8 cellular contexts compared by ENCODE assay signal in the genomic region with DNA sequence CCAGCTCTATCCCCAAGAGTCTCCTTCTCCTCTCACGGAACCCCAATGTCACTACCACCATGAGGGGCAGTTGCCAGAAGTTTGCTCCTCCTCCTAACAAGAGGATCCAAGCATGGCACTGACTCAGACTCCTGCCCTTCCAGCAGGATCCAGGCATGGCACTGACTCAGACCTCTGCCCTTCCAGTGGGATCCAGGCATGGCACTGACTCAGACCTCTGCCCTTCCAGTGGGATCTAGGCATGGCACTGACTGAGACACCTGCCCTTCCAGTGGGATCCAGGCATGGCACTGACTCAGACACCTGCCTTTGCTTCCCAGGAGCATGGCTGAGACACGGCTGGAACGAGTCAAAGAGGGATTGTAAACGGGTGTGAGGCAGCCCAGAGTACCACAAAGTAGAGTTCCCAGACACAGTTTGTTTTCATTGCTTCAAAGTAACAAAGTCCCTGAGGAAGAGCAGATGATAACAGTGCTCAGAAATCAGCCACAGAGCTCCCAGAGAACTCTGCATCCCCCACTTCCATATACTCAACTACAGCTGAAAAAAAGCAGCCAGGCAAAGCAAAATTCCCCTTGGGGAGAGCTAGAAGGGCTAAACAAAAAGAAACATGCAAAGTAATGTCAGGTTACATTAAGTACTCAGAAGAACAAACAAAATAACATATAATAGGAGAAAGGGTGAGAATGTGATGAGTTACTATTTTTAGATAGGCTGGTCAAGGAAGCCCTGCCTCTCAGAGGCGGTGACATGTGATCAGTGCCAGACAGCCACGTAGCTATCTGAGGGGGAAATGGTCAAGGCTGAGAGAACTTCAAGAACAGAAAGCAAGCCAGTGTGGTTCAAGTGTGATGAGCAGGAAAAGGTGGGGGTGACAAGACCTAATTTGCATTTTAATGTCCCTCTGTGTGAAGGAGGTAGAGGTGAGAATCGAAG. TPM values are rescaled to one million over a fixed set of nuclear protein-coding genes. Genes with fewer than 3 reads are reported as not detected.
A peak's percentile ranks its signal among the peaks of the same experiment; 100 is the strongest.
DNase-seq lines count a peak whose midpoint lies in the region; ATAC-seq and TF ChIP-seq lines count a peak whose summit lies in the region.

No MANE protein-coding gene starts in this region.

- H3K4me3 ChIP-seq in DND-41 (ENCODE audit: low read depth in 1 of 2, low read length in 2 of 2), result peak overlapping the region in 1 of 2 experiments; percentile 77; a peak in 2 of 4 replicates
- H3K4me3 ChIP-seq in epithelial cell of proximal tubule (ENCODE audit: low read depth, low read length), result no peak overlapping the region

- peaks cover 64% of the 10 kb centered on the region for H3K36me3 ChIP-seq in DND-41 (ENCODE audit: insufficient read depth, low read length)

- no peak overlapping the region for H2AFZ ChIP-seq in DND-41 (ENCODE audit: low read depth, low read length)

- CTCF ChIA-PET in RWPE1 (lab: Yijun Ruan, JAX), result interaction anchor here (0.7 kb wide), 1 partner anchor 9 kb away, joined by 5 read pairs; no protein-coding TSS in a partner anchor

- POLR2A ChIA-PET in RWPE1 (lab: Yijun Ruan, JAX; ENCODE audit: low non-redundant PET), result no interaction called here

- H4K20me1 ChIP-seq in DND-41 (ENCODE audit: insufficient read depth, low read length), result peaks cover 26% of the 10 kb centered on the region

- peak overlapping the region; percentile 67 for H3K27ac ChIP-seq in DND-41 (ENCODE audit: low read length)
- H3K27ac ChIP-seq in RWPE1, result peak overlapping the region; percentile 53

- ATAC-seq in DND-41 (ENCODE audit: insufficient read depth, low read depth) (no peak), GM19372 (IDR thresholded peaks at IDR 0.05; ENCODE audit: low read depth, unreplicated experiment) (peak; percentile 76), HG03196 (IDR thresholded peaks at IDR 0.05; ENCODE audit: unreplicated experiment) (peak; percentile 80)

- peaks cover 88% of the 10 kb centered on the region for H3K79me2 ChIP-seq in DND-41 (ENCODE audit: insufficient read depth, low read length)

- TF ChIP-seq CTCF in DND-41 (IDR thresholded peaks at IDR 0.05; ENCODE audit: borderline replicate concordance, extremely low read depth, low read length, poor library complexity, severe bottlenecking) (no peak), RWPE1 (conservative IDR thresholded peaks at IDR 0.05; ENCODE audit: low read depth) (no peak), epithelial cell of proximal tubule (conservative IDR thresholded peaks at IDR 0.05; ENCODE audit: low read depth, low read length) (no peak)

- H3K9ac ChIP-seq in DND-41 (ENCODE audit: low read depth, low read length), result peak overlapping the region; percentile 19

- H3K4me2 ChIP-seq in DND-41 (ENCODE audit: insufficient read depth, low read length), result peak overlapping the region; percentile 83

- DNase-seq in DND-41 (no peak), RWPE1 (ENCODE audit: low spot score) (peak; percentile 38), epithelial cell of proximal tubule (ENCODE audit: low read depth) (peak; percentile 59), DMS114 treated with DMSO at 0.1 percent for 48 hours (lab: John Stamatoyannopoulos, UW; ENCODE audit: unreplicated experiment) (no peak)
- peak; percentile 42 for DNase-seq in stimulated activated CD8-positive, alpha-beta memory T cell treated with anti-CD3 and anti-CD28 coated beads, Interleukin-4, amount 100 ng/mL, for 48 hours
- no peak for DNase-seq in activated CD4-positive, CD25-positive, alpha-beta regulatory T cell treated with anti-CD3 and anti-CD28 coated beads, Interleukin-2, amount 50 U/mL, for 72 hours

- no peaks in the 10 kb centered on the region for H3K9me3 ChIP-seq in DND-41 (ENCODE audit: insufficient read depth, low read length, severe bottlenecking)

- H3K4me1 ChIP-seq in DND-41 (ENCODE audit: insufficient read depth, low read length), result peaks cover 79% of the 10 kb centered on the region

- no peaks in the 10 kb centered on the region for H3K27me3 ChIP-seq in DND-41 (ENCODE audit: insufficient read depth, low read length, poor library complexity)

RNA-seq across cellular contexts. Expression of a gene that starts 3.0 kb away (rescaled TPM):
- total RNA-seq in epithelial cell of proximal tubule, result 57.2 and 85.9 TPM in 2 replicates

RNA-seq across cellular contexts. Expression of a gene that starts 57.5 kb away (rescaled TPM):
- 0.06 and 0.14 TPM in 2 replicates for total RNA-seq in epithelial cell of proximal tubule

Comparison
In these comparisons a context has a peak if more than half of its experiments do, and no peak if none do; other contexts are left out.
1. DNase-seq: peak in RWPE1 (single experiment), epithelial cell of proximal tubule (single experiment) and stimulated activated CD8-positive, alpha-beta memory T cell treated with anti-CD3 and anti-CD28 coated beads, Interleukin-4, amount 100 ng/mL, for 48 hours (single experiment); none in DND-41 (single experiment), activated CD4-positive, CD25-positive, alpha-beta regulatory T cell treated with anti-CD3 and anti-CD28 coated beads, Interleukin-2, amount 50 U/mL, for 72 hours (single experiment) and DMS114 treated with DMSO at 0.1 percent for 48 hours (single experiment).